8 cellular contexts compared by ENCODE assay signal in genomic region chrX:129606918-129607317, GRCh38. TPM values are rescaled to one million over a fixed set of nuclear protein-coding genes. Genes with fewer than 3 reads are reported as not detected.
DNase-seq lines count a peak whose midpoint lies in the region; ATAC-seq, FAIRE-seq and TF ChIP-seq lines count a peak whose summit lies in the region.

No MANE protein-coding gene starts in this region.

- no peak for TF ChIP-seq POLR2A in gastroesophageal sphincter (IDR thresholded peaks at IDR 0.05)

- H3K27ac ChIP-seq in RWPE1 (no peak overlapping the region), gastroesophageal sphincter (no peak overlapping the region)

- WGBS in gastroesophageal sphincter (ENCODE audit: low coverage in 1 of 2), 2 donors = 0% methylated on average over 3 to 4 of the region's 5 CpGs

- CTCF ChIA-PET in RWPE1 (lab: Yijun Ruan, JAX) = interaction anchor here (4.7 kb wide), 1 partner anchor 119 kb away, joined by 15 read pairs; no protein-coding TSS in a partner anchor

- TF ChIP-seq EP300 in gastroesophageal sphincter (IDR thresholded peaks at IDR 0.05) = no peak

- H3K36me3 ChIP-seq in gastroesophageal sphincter = no peaks in the 10 kb centered on the region

- H3K4me1 ChIP-seq in gastroesophageal sphincter = peaks cover 0 to 15% (median 0%) of the 10 kb centered on the region in 3 donors

- H3K4me3 ChIP-seq in gastroesophageal sphincter = no peak overlapping the region

- no peaks in the 10 kb centered on the region for H3K27me3 ChIP-seq in gastroesophageal sphincter

- DNase-seq in EH (ENCODE audit: low read depth) (peak; percentile 57), HTR-8/SVneo (ENCODE audit: insufficient read length, low spot score) (peak; percentile 22), RWPE1 (ENCODE audit: low spot score) (peak; percentile 54), pons (ENCODE audit: low spot score) (peak; percentile 64)
- peak; percentile 80 for DNase-seq in activated effector memory CD4-positive, alpha-beta T cell treated with anti-CD3 and anti-CD28 coated beads, Interleukin-2, amount 50 U/mL, for 16 hours

- FAIRE-seq in HTR-8/SVneo (lab: Jason Lieb, UNC) = no peak

- POLR2A ChIA-PET in RWPE1 (lab: Yijun Ruan, JAX; ENCODE audit: low non-redundant PET) = no interaction called here

- no peaks in the 10 kb centered on the region for H3K9me3 ChIP-seq in gastroesophageal sphincter

- ATAC-seq in gastroesophageal sphincter (peak; percentile 46), HG02678 (IDR thresholded peaks at IDR 0.05; ENCODE audit: unreplicated experiment) (no peak), HG03432 (IDR thresholded peaks at IDR 0.05; ENCODE audit: unreplicated experiment) (no peak)

- peak; percentile 56 for TF ChIP-seq CTCF in RWPE1 (conservative IDR thresholded peaks at IDR 0.05; ENCODE audit: low read depth)
- TF ChIP-seq CTCF in gastroesophageal sphincter (IDR thresholded peaks at IDR 0.05) = peak; percentile 44 to 84 (median 78)

RNA-seq across cellular contexts. Expression of gene APLN, which starts 47.8 kb away (rescaled TPM):
- total RNA-seq in gastroesophageal sphincter = 1 to 10 TPM in 3 of 4 donors, under 1 TPM in 1; 0.78 to 2.3 (median 1.2) TPM

Comparison
In these comparisons a context has a peak if more than half of its experiments do, and no peak if none do; other contexts are left out.
1. DNase-seq: peak in every context shown above with its lines; median percentile 80 in activated effector memory CD4-positive, alpha-beta T cell treated with anti-CD3 and anti-CD28 coated beads, Interleukin-2, amount 50 U/mL, for 16 hours; 64 in pons; 57 in EH; 54 in RWPE1; 22 in HTR-8/SVneo.